ENCODE assay signal across 27 cellular contexts in the genomic region with DNA sequence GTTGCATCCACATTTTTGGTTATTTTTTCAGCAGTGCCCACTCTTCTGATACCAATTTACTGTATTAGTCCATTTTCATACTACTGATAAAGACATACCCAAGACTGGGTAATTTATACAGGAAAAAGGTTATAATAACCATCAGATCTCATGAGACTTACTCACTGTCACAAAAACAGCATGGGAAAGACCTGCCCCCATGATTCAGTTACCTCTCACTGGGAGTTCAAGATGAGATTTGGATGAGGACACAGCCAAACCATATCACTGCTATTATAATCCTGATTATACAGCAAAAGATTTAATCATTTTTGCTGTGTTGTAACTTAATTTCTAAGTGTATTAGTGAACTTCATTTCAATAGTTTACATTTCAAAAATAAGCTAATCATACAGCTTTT. TPM values are rescaled to one million over a fixed set of nuclear protein-coding genes. Genes with fewer than 3 reads are reported as not detected.
DNase-seq lines count a peak whose midpoint lies in the region; ATAC-seq and TF ChIP-seq lines count a peak whose summit lies in the region.
"Had no signal": no experiment of that assay in that cellular context is flagged by ENCODE, and none has a peak within 500 bp of the region (broad histone marks: within the 10 kb centered on the region; RNA-seq: fewer than 3 reads in every experiment).

No MANE protein-coding gene starts in this region.

- H3K27ac Mint-ChIP-seq in activated CD4-positive, alpha-beta T cell treated with anti-CD3 and anti-CD28 coated beads for 36 hours = peak overlapping the region; percentile 37
- peak overlapping the region; percentile 54 for H3K27ac Mint-ChIP-seq in activated T-helper 2 cell treated with anti-CD3 and anti-CD28 coated beads, Interferon-gamma antibody, Interleukin-2, Interleukin-4, amounts not matched to agents 10 μg/mL and 5 μg/mL and 100 μg/mL, durations not matched to agents 14 hours and 24 hours and 36 hours
- H3K27ac Mint-ChIP-seq: endodermal cell, nephron progenitor cell, progenitor cell of endocrine pancreas had no signal

- no peak overlapping the region for H3K4ac ChIP-seq in mesenchymal stem cell (ENCODE audit: low read depth in 1 of 2, low read length in 2 of 2)

- no peak overlapping the region for H2AK5ac ChIP-seq in mesenchymal stem cell (ENCODE audit: low read length, severe bottlenecking)

- H3K27ac ChIP-seq in mesenchymal stem cell (ENCODE audit: low read length, poor library complexity, severe bottlenecking) (peak overlapping the region; percentile 76), SJCRH30 (no peak overlapping the region), heart right ventricle (no peak overlapping the region)
- H3K27ac ChIP-seq: C4-2B, skin epidermis had no signal

- H2BK120ac ChIP-seq in mesenchymal stem cell (ENCODE audit: low read depth, low read length) = no peak overlapping the region

- H3K23ac ChIP-seq in mesenchymal stem cell (ENCODE audit: low read length in 2 of 2) = no peak overlapping the region

- no peak overlapping the region for H4K91ac ChIP-seq in mesenchymal stem cell (ENCODE audit: low read length)

- no peak overlapping the region for H2BK5ac ChIP-seq in mesenchymal stem cell (ENCODE audit: low read depth, low read length, poor library complexity, severe bottlenecking)

- no peaks in the 10 kb centered on the region for H3K27me3 Mint-ChIP-seq in activated CD4-positive, alpha-beta T cell treated with anti-CD3 and anti-CD28 coated beads for 36 hours
- H3K27me3 Mint-ChIP-seq in activated T-helper 2 cell treated with anti-CD3 and anti-CD28 coated beads, Interferon-gamma antibody, Interleukin-2, Interleukin-4, amounts not matched to agents 10 μg/mL and 5 μg/mL and 100 μg/mL, durations not matched to agents 14 hours and 24 hours and 36 hours (ENCODE audit: low read depth) = no peaks in the 10 kb centered on the region

- no peaks in the 10 kb centered on the region for H3K36me3 ChIP-seq in mesenchymal stem cell (ENCODE audit: control insufficient read depth in 1 of 2, insufficient read depth in 2 of 2, low read depth in 1 of 2, low read length in 2 of 2)
- no peaks in the 10 kb centered on the region for H3K36me3 ChIP-seq in SJCRH30
- H3K36me3 ChIP-seq in heart right ventricle = no peaks in the 10 kb centered on the region

- no peak overlapping the region for H2BK12ac ChIP-seq in mesenchymal stem cell (ENCODE audit: low read length in 2 of 2)

- no peak overlapping the region for H2BK15ac ChIP-seq in mesenchymal stem cell (ENCODE audit: low read depth, poor library complexity, severe bottlenecking)

- no peak overlapping the region for H3K4me3 Mint-ChIP-seq in activated CD4-positive, alpha-beta T cell treated with anti-CD3 and anti-CD28 coated beads for 36 hours
- H3K4me3 Mint-ChIP-seq in activated T-helper 2 cell treated with anti-CD3 and anti-CD28 coated beads, Interferon-gamma antibody, Interleukin-2, Interleukin-4, amounts not matched to agents 10 μg/mL and 5 μg/mL and 100 μg/mL, durations not matched to agents 14 hours and 24 hours and 36 hours (ENCODE audit: low read depth) = no peak overlapping the region
- H3K4me3 Mint-ChIP-seq: endodermal cell, nephron progenitor cell had no signal

- no peak overlapping the region for H3K9ac ChIP-seq in mesenchymal stem cell (ENCODE audit: low read length)

- H3K9me3 Mint-ChIP-seq in activated CD4-positive, alpha-beta T cell treated with anti-CD3 and anti-CD28 coated beads for 36 hours (ENCODE audit: low read depth) = peaks cover 10% of the 10 kb centered on the region
- H3K9me3 Mint-ChIP-seq in activated T-helper 2 cell treated with anti-CD3 and anti-CD28 coated beads, Interferon-gamma antibody, Interleukin-2, Interleukin-4, amounts not matched to agents 10 μg/mL and 5 μg/mL and 100 μg/mL, durations not matched to agents 14 hours and 24 hours and 36 hours = peaks cover 12% of the 10 kb centered on the region

- H4K8ac ChIP-seq in mesenchymal stem cell (ENCODE audit: low read length) = no peak overlapping the region

- H3K14ac ChIP-seq in mesenchymal stem cell (ENCODE audit: low read length in 2 of 2) = no peak overlapping the region

- H3K36me3 Mint-ChIP-seq in activated CD4-positive, alpha-beta T cell treated with anti-CD3 and anti-CD28 coated beads for 36 hours (ENCODE audit: low read depth) = peaks cover 84% of the 10 kb centered on the region
- H3K36me3 Mint-ChIP-seq in activated T-helper 2 cell treated with anti-CD3 and anti-CD28 coated beads, Interferon-gamma antibody, Interleukin-2, Interleukin-4, amounts not matched to agents 10 μg/mL and 5 μg/mL and 100 μg/mL, durations not matched to agents 14 hours and 24 hours and 36 hours (ENCODE audit: low read depth) = peaks cover 91% of the 10 kb centered on the region

- DNase-seq in activated CD4-positive, alpha-beta T cell treated with anti-CD3 and anti-CD28 coated beads for 36 hours = no peak
- DNase-seq in activated CD4-positive, alpha-beta T cell treated with anti-CD3 and anti-CD28 coated beads, Interleukin-2, amount 50 U/mL, for 4 hours = no peak
- DNase-seq in EH (ENCODE audit: low read depth) (peak; percentile 42), mesenchymal stem cell (no peak), GM19240 (ENCODE audit: insufficient read length, low spot score) (no peak), SJCRH30 (no peak), heart right ventricle (no peak)
- DNase-seq in activated T-helper 2 cell treated with anti-CD3 and anti-CD28 coated beads, Interferon-gamma antibody, Interleukin-2, Interleukin-4, amounts not matched to agents 10 μg/mL and 5 μg/mL and 100 μg/mL, durations not matched to agents 14 hours and 24 hours and 36 hours (ENCODE audit: low spot score) = no peak
- DNase-seq: aorta; DMS153; endodermal cell; hippocampal formation; Karpas-422; kidney glomerular epithelial cell; NCI-H2171; nephron progenitor cell; stimulated activated CD4-positive, alpha-beta T cell treated with anti-CD3 and anti-CD28 coated beads, Interleukin-4, amount 100 ng/mL, for 4 hours; T1000 had no signal

- H3K79me1 ChIP-seq in mesenchymal stem cell (replicated peaks; ENCODE audit: low read length, poor library complexity, severe bottlenecking) = no peaks in the 10 kb centered on the region

- H3K27me3 ChIP-seq in mesenchymal stem cell (ENCODE audit: control insufficient read depth in 1 of 2, insufficient read depth in 1 of 2, low read length in 2 of 2) = no peaks in the 10 kb centered on the region
- H3K27me3 ChIP-seq in SJCRH30 = no peaks in the 10 kb centered on the region; the same call in 1 of the 2 replicates
- peaks cover 0 to 4% (median 0%) of the 10 kb centered on the region in 7 donors for H3K27me3 ChIP-seq in heart right ventricle

- intact Hi-C loops in activated CD4-positive, alpha-beta T cell treated with anti-CD3 and anti-CD28 coated beads for 36 hours (cut with DNase I, micrococcal nuclease) = no loop called here
- intact Hi-C loops in activated T-helper 2 cell treated with anti-CD3 and anti-CD28 coated beads, Interferon-gamma antibody, Interleukin-2, Interleukin-4, amounts not matched to agents 10 μg/mL and 5 μg/mL and 100 μg/mL, durations not matched to agents 14 hours and 24 hours and 36 hours (cut with micrococcal nuclease) = no loop called here
- intact Hi-C loops in heart right ventricle (cut with DNase I) = no loop called here

- CTCF ChIA-PET in activated CD4-positive, alpha-beta T cell treated with anti-CD3 and anti-CD28 coated beads for 36 hours (lab: Charles Lee) = interaction anchor here (0.6 to 2.3 kb wide), 2 partner anchors 10 to 961 kb away, joined by 3 to 9 read pairs; no protein-coding TSS in a partner anchor

- H3K4me3 ChIP-seq in mesenchymal stem cell (ENCODE audit: insufficient read depth in 1 of 2, low read depth in 1 of 2, low read length in 2 of 2) (no peak overlapping the region), SJCRH30 (no peak overlapping the region), heart right ventricle (no peak overlapping the region)
- H3K4me3 ChIP-seq: skin epidermis had no signal

- no peaks in the 10 kb centered on the region for H3K9me3 ChIP-seq in mesenchymal stem cell (ENCODE audit: control insufficient read depth, low read length)
- H3K9me3 ChIP-seq in SJCRH30 (replicated peaks) = no peaks in the 10 kb centered on the region; the same call in none of the 2 replicates
- no peaks in the 10 kb centered on the region for H3K9me3 ChIP-seq in heart right ventricle

- peaks cover 9% of the 10 kb centered on the region for H3K4me1 ChIP-seq in mesenchymal stem cell (ENCODE audit: control insufficient read depth, insufficient read depth, low read depth, low read length)
- H3K4me1 ChIP-seq in SJCRH30 = no peaks in the 10 kb centered on the region
- no peaks in the 10 kb centered on the region for H3K4me1 ChIP-seq in heart right ventricle

- H3K18ac ChIP-seq in mesenchymal stem cell (ENCODE audit: low read depth in 1 of 2, low read length in 2 of 2) = no peak overlapping the region

- POLR2A ChIA-PET in activated CD4-positive, alpha-beta T cell treated with anti-CD3 and anti-CD28 coated beads for 36 hours (lab: Charles Lee) = no interaction called here

- peaks cover 61% of the 10 kb centered on the region for H3K4me1 Mint-ChIP-seq in activated CD4-positive, alpha-beta T cell treated with anti-CD3 and anti-CD28 coated beads for 36 hours
- peaks cover 54% of the 10 kb centered on the region for H3K4me1 Mint-ChIP-seq in activated T-helper 2 cell treated with anti-CD3 and anti-CD28 coated beads, Interferon-gamma antibody, Interleukin-2, Interleukin-4, amounts not matched to agents 10 μg/mL and 5 μg/mL and 100 μg/mL, durations not matched to agents 14 hours and 24 hours and 36 hours (ENCODE audit: low read depth)
- H3K4me1 Mint-ChIP-seq: endodermal cell, nephron progenitor cell had no signal

- ATAC-seq in activated CD4-positive, alpha-beta T cell treated with anti-CD3 and anti-CD28 coated beads for 36 hours = peak; percentile 46
- ATAC-seq in heart right ventricle = no peak

- no peak for TF ChIP-seq CTCF in heart right ventricle (IDR thresholded peaks at IDR 0.05)

- H2AFZ ChIP-seq in mesenchymal stem cell (ENCODE audit: low read depth, low read length) = no peak overlapping the region

- no peak overlapping the region for H3K4me2 ChIP-seq in mesenchymal stem cell (ENCODE audit: low read length, poor library complexity, severe bottlenecking)

RNA-seq across cellular contexts. Expression of a gene that starts 6.6 kb away (rescaled TPM):
- total RNA-seq in activated CD4-positive, alpha-beta T cell treated with anti-CD3 and anti-CD28 coated beads for 36 hours = 100 to 1,000 TPM; 313 to 418 TPM
- 543 and 546 TPM in 2 replicates for total RNA-seq in activated T-helper 2 cell treated with anti-CD3 and anti-CD28 coated beads, Interferon-gamma antibody, Interleukin-2, Interleukin-4, amounts not matched to agents 10 μg/mL and 5 μg/mL and 100 μg/mL, durations not matched to agents 14 hours and 24 hours and 36 hours
- 0.01 TPM for polyA plus RNA-seq in mesenchymal stem cell (2013, experiment 1 of 2)
- not detected for polyA plus RNA-seq in mesenchymal stem cell (2013, experiment 2 of 2)
- total RNA-seq in SJCRH30 (2014; rRNA removed; shearing (Covaris generic)) = not detected in 2 replicates
- total RNA-seq in heart right ventricle = under 1 TPM in 1 of 10 donors, not detected in 9; 0.83 TPM
- polyA plus RNA-seq in heart right ventricle = not detected
- total RNA-seq: A673, aorta, cerebellum, endodermal cell, HT-29, mesenteric fat pad, progenitor cell of endocrine pancreas, SK-MEL-5, temporal lobe had no signal
- polyA plus RNA-seq: aorta had no signal

RNA-seq across cellular contexts. Expression of a gene that starts 46.5 kb away (rescaled TPM):
- total RNA-seq in activated CD4-positive, alpha-beta T cell treated with anti-CD3 and anti-CD28 coated beads for 36 hours = 10 to 100 TPM; 38.3 to 40.8 TPM
- 64.2 and 67.9 TPM in 2 replicates for total RNA-seq in activated T-helper 2 cell treated with anti-CD3 and anti-CD28 coated beads, Interferon-gamma antibody, Interleukin-2, Interleukin-4, amounts not matched to agents 10 μg/mL and 5 μg/mL and 100 μg/mL, durations not matched to agents 14 hours and 24 hours and 36 hours
- polyA plus RNA-seq in mesenchymal stem cell (2013, experiment 1 of 2) = 0.03 TPM
- polyA plus RNA-seq in mesenchymal stem cell (2013, experiment 2 of 2) = 0.03 TPM
- 0.28 and 0.33 TPM in 2 replicates for total RNA-seq in SJCRH30 (2014; rRNA removed; shearing (Covaris generic))
- total RNA-seq in heart right ventricle = 1 to 10 TPM in 2 of 10 donors, under 1 TPM in 8; 0.11 to 6.2 (median 0.31) TPM
- under 1 TPM; 0.07 to 0.26 TPM for polyA plus RNA-seq in heart right ventricle
- total RNA-seq: A673, endodermal cell, HT-29, progenitor cell of endocrine pancreas had no signal

Comparison
In these comparisons a context has a peak if more than half of its experiments do, and no peak if none do; other contexts are left out.
1. RNA of a gene that starts 6.6 kb away (total RNA-seq): 543 to 546 TPM in activated T-helper 2 cell treated with anti-CD3 and anti-CD28 coated beads, Interferon-gamma antibody, Interleukin-2, Interleukin-4, amounts not matched to agents 10 μg/mL and 5 μg/mL and 100 μg/mL, durations not matched to agents 14 hours and 24 hours and 36 hours and 313 to 418 TPM in activated CD4-positive, alpha-beta T cell treated with anti-CD3 and anti-CD28 coated beads for 36 hours; not detected in SJCRH30 and 0.83 TPM in heart right ventricle; every median in the first group is over 100 times any median in the second.